ENCODE assay signal across 16 cellular contexts in the genomic region with DNA sequence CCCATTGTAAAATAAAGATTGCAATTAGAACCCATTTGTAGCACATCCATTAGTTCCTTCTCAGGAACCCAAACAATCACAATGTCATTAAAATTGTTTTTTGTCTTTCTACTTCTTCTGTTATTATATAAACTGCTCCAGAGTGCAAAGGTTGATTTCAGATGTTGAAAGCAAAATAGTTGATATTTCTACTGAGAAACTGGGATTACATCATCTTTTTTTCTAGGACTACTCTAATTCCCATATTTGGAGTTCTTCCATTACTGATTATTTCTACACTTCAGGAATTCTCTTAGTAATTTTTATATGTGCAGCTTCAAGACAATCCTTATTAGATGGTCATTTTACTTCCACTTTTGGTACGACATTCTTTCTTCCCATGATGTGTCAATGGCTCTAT. TPM values are rescaled to one million over a fixed set of nuclear protein-coding genes. Genes with fewer than 3 reads are reported as not detected.
"Had no signal": no experiment of that assay in that cellular context is flagged by ENCODE, and none has a peak within 500 bp of the region (broad histone marks: within the 10 kb centered on the region; RNA-seq: fewer than 3 reads in every experiment).

No MANE protein-coding gene starts in this region.

RNA-seq across cellular contexts. Expression of a gene that starts 5.3 kb away (rescaled TPM):
- total RNA-seq: hepatocyte, kidney epithelial cell, left cardiac atrium, left colon, left lung, left ventricle myocardium inferior, left ventricle myocardium superior, lung, lung microvascular endothelial cell, mononuclear cell, mucosa of descending colon, mucosa of gallbladder, myocyte had no signal
- polyA plus RNA-seq: immature natural killer cell, keratinocyte, mammary epithelial cell had no signal

RNA-seq across cellular contexts. Expression of a gene that starts 48.4 kb away (rescaled TPM):
- total RNA-seq: left ventricle myocardium superior, lung microvascular endothelial cell, myocyte had no signal
- polyA plus RNA-seq: immature natural killer cell had no signal

RNA-seq across cellular contexts. Expression of a gene that starts 52.9 kb away (rescaled TPM):
- total RNA-seq: lung microvascular endothelial cell, myocyte had no signal
- polyA plus RNA-seq: immature natural killer cell had no signal
